16 cellular contexts compared by ENCODE assay signal in the genomic region with DNA sequence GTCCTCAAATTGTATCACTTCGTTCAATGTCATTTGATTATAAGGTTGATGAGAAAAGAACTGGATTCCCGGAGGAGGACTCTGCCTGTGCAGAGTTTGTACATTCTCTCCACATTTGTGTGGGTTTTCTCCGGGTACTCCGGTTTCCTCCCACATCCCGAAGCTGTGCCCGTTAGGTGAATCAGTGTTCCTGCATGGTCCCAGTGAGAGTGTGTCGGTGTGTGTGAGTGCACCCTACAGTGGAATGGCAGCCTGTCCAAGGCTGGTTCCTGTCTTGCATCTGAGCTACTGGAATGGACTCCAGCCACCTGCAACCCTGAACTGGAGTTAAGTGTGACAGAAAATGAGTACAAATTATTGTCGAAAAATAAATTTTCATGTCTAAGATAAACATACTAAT.
DNase-seq lines count a peak whose midpoint lies in the region; ATAC-seq lines count a peak whose summit lies in the region.
"Had no signal": no experiment of that assay in that cellular context is flagged by ENCODE, and none has a peak within 500 bp of the region (broad histone marks: within the 10 kb centered on the region; RNA-seq: fewer than 3 reads in every experiment).

No MANE protein-coding gene starts in this region.

- no peak for ATAC-seq in HG03196 (IDR thresholded peaks at IDR 0.05; ENCODE audit: unreplicated experiment)
- ATAC-seq in HG02840 (IDR thresholded peaks at IDR 0.05; ENCODE audit: low FRiP score, unreplicated experiment) = no peak
- ATAC-seq: GM12878 had no signal

- DNase-seq in Ammon's horn (ENCODE audit: low spot score) (peak; percentile 20), M059J (ENCODE audit: low read depth) (peak; percentile 31), amniotic epithelial cell (ENCODE audit: low read depth) (peak; percentile 16), occipital lobe (lab: John Stamatoyannopoulos, UW) (peak; percentile 18), germinal center (ENCODE audit: low spot score) (no peak)
- DNase-seq in activated CD4-positive, CD25-positive, alpha-beta regulatory T cell treated with anti-CD3 and anti-CD28 coated beads, Interleukin-2, amount 50 U/mL, for 72 hours = no peak
- DNase-seq: CD8-positive, alpha-beta memory T cell; DMS79 treated with DMSO at 0.1 percent for 48 hours; KG1; NCI-H1105; NCI-H1694; NCI-H524; SIG-M5 had no signal

Comparison
In these comparisons a context has a peak if more than half of its experiments do, and no peak if none do; other contexts are left out.
1. DNase-seq: peak in Ammon's horn (single experiment), M059J (single experiment), amniotic epithelial cell (single experiment) and occipital lobe (single experiment); none in germinal center (single experiment) and activated CD4-positive, CD25-positive, alpha-beta regulatory T cell treated with anti-CD3 and anti-CD28 coated beads, Interleukin-2, amount 50 U/mL, for 72 hours (single experiment).